ENCODE assay signal across 23 cellular contexts in the genomic region with DNA sequence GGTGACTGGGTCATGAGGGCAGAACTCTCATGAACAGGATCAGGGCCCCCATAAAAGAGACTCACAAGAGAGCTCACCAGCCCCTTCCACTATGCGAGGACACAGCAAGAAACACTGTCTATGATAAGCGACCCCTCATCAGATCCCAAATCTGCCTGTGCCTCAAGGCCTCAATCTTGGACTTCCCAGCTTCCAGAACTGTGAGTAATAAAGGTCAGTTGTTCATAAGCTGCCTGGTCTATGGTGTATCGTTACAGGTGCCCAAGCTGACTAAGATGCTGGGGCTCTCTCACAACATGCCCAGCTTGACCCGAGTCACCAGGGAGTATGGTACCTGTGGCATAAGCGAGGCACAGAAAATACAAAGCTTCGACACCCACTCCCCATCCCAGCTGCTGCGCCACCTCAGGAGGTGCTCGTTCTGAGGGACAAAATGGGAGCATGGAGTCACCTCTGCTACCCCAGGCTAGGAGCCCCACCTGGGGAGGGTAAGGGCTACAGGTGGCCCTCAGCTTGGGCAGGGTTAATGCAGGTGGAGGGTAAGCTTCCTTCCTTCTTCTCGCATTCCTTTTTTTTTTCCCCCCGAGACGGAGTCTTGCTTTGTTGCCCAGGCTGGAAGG.
A peak's percentile ranks its signal among the peaks of the same experiment; 100 is the strongest.
DNase-seq lines count a peak whose midpoint lies in the region; ATAC-seq, FAIRE-seq and TF ChIP-seq lines count a peak whose summit lies in the region.
"Had no signal": no experiment of that assay in that cellular context is flagged by ENCODE, and none has a peak within 500 bp of the region (broad histone marks: within the 10 kb centered on the region; RNA-seq: fewer than 3 reads in every experiment).

No MANE protein-coding gene starts in this region.

- no peak for TF ChIP-seq POLR2A in IMR-90 (IDR thresholded peaks at IDR 0.05; ENCODE audit: low read depth, low read length)
- TF ChIP-seq POLR2A in spleen (IDR thresholded peaks at IDR 0.05): no peak

- no peak overlapping the region for H2BK15ac ChIP-seq in IMR-90 (ENCODE audit: low read depth, low read length)

- H4K5ac ChIP-seq in IMR-90 (ENCODE audit: low read depth, low read length): no peak overlapping the region

- H3K4me1 ChIP-seq in DND-41 (ENCODE audit: insufficient read depth, low read length): no peaks in the 10 kb centered on the region
- peaks cover 15% of the 10 kb centered on the region for H3K4me1 ChIP-seq in IMR-90 (ENCODE audit: control insufficient read depth, insufficient read depth, low read length)
- H3K4me1 ChIP-seq in kidney (ENCODE audit: control insufficient read depth in 1 of 2, insufficient read depth in 1 of 2, low read depth in 1 of 2, low read length in 2 of 2): peaks cover 0 to 16% of the 10 kb centered on the region in 2 donors
- peaks cover 0 to 23% (median 17%) of the 10 kb centered on the region in 6 donors for H3K4me1 ChIP-seq in spleen
- H3K4me1 ChIP-seq: Caco-2 had no signal

- CTCF ChIA-PET in IMR-90 (lab: Yijun Ruan, JAX): no interaction called here

- no peak overlapping the region; the same call in 1 of the 2 replicates for H2BK20ac ChIP-seq in IMR-90 (ENCODE audit: low read depth, low read length)

- H3K9ac ChIP-seq in DND-41 (ENCODE audit: low read depth, low read length) (no peak overlapping the region), IMR-90 (ENCODE audit: low read depth, low read length) (no peak overlapping the region), kidney (ENCODE audit: low read length in 2 of 2) (no peak overlapping the region)

- in situ Hi-C loops in IMR-90 (cut with MboI; ENCODE audit: low sequenced_read_pairs): loop anchor here (25.0 kb wide), 1 partner anchor 845 kb away; the partner anchor contains the start of gene LRRC28

- H2AFZ ChIP-seq in DND-41 (ENCODE audit: low read depth, low read length): no peak overlapping the region
- no peak overlapping the region for H2AFZ ChIP-seq in IMR-90 (replicated peaks; ENCODE audit: low read length, poor library complexity)

- dilution Hi-C loops in IMR-90 (cut with HindIII; ENCODE audit: low sequenced_read_pairs, unreplicated experiment): no loop called here

- H3K9me1 ChIP-seq in IMR-90 (ENCODE audit: insufficient read depth, low read length): peaks cover 16% of the 10 kb centered on the region

- no peak overlapping the region for H3K14ac ChIP-seq in IMR-90 (replicated peaks; ENCODE audit: low read depth, low read length)

- no peaks in the 10 kb centered on the region for H3K79me2 ChIP-seq in DND-41 (ENCODE audit: insufficient read depth, low read length)

- H3K18ac ChIP-seq in IMR-90 (ENCODE audit: low read depth, low read length): no peak overlapping the region

- no peak overlapping the region for H2AK9ac ChIP-seq in IMR-90 (replicated peaks; ENCODE audit: low read depth, low read length, poor library complexity)

- H3K56ac ChIP-seq in IMR-90 (ENCODE audit: extremely low read depth, insufficient read depth, low read length): no peak overlapping the region

- H3K27me3 ChIP-seq in DND-41 (ENCODE audit: insufficient read depth, low read length, poor library complexity): no peaks in the 10 kb centered on the region
- no peaks in the 10 kb centered on the region for H3K27me3 ChIP-seq in IMR-90 (ENCODE audit: control insufficient read depth, insufficient read depth, low read length)
- no peaks in the 10 kb centered on the region for H3K27me3 ChIP-seq in spleen (replicated peaks in 1 of 7)
- H3K27me3 ChIP-seq: SJCRH30 had no signal

- POLR2A ChIA-PET in IMR-90 (lab: Charles Lee; ENCODE audit: unreplicated experiment): no interaction called here

- peak overlapping the region; percentile 27; the same call in 1 of the 2 replicates for H4K91ac ChIP-seq in IMR-90 (ENCODE audit: insufficient read depth, low read depth, low read length)

- BruUV-seq in IMR-90 (replicated peaks; lab: Mats Ljungman, UMichigan): no TSS peak

- H3K23ac ChIP-seq in IMR-90 (ENCODE audit: low read depth, low read length): no peak overlapping the region

- H4K20me1 ChIP-seq in DND-41 (ENCODE audit: insufficient read depth, low read length) (peaks cover 8% of the 10 kb centered on the region; the same call in 1 of the 2 replicates), IMR-90 (ENCODE audit: insufficient read depth, low read length) (no peaks in the 10 kb centered on the region)

- FAIRE-seq in kidney (lab: Jason Lieb, UNC) (no peak), HTR-8/SVneo (lab: Jason Lieb, UNC) (no peak)
- FAIRE-seq: A549, GM19239, H54 had no signal

- no peak for ATAC-seq in DND-41 (ENCODE audit: insufficient read depth, low read depth)
- ATAC-seq in IMR-90 (ENCODE audit: low read depth): no peak
- no peak for ATAC-seq in GM21515 (IDR thresholded peaks at IDR 0.05; ENCODE audit: unreplicated experiment)
- ATAC-seq: CD8-positive, alpha-beta T cell had no signal

- no peak overlapping the region for H4K8ac ChIP-seq in IMR-90 (ENCODE audit: low read depth in 2 of 2, low read length in 2 of 2)

- H3K4ac ChIP-seq in IMR-90 (ENCODE audit: low read depth, low read length): no peak overlapping the region; the same call in 1 of the 2 replicates

- H2AK5ac ChIP-seq in IMR-90 (ENCODE audit: low read depth, low read length): no peak overlapping the region

- H3K9me3 ChIP-seq in DND-41 (ENCODE audit: insufficient read depth, low read length, severe bottlenecking): no peaks in the 10 kb centered on the region
- no peaks in the 10 kb centered on the region; the same call in 1 of the 2 replicates for H3K9me3 ChIP-seq in IMR-90 (ENCODE audit: control insufficient read depth, insufficient read depth, low read length)
- H3K9me3 ChIP-seq in kidney (ENCODE audit: control insufficient read depth in 1 of 2, low read length in 2 of 2): no peaks in the 10 kb centered on the region
- no peaks in the 10 kb centered on the region for H3K9me3 ChIP-seq in spleen
- H3K9me3 ChIP-seq: A549, Caco-2, SJCRH30 had no signal

- TF ChIP-seq CTCF in DND-41 (IDR thresholded peaks at IDR 0.05; ENCODE audit: borderline replicate concordance, extremely low read depth, low read length, poor library complexity, severe bottlenecking) (no peak), IMR-90 (conservative IDR thresholded peaks at IDR 0.05; ENCODE audit: low read depth, low read length) (no peak), kidney (IDR thresholded peaks at IDR 0.05; ENCODE audit: borderline replicate concordance, extremely low read depth, insufficient read depth) (no peak), spleen (IDR thresholded peaks at IDR 0.05 in 8 of 11, conservative IDR thresholded peaks at IDR 0.05 in 3 of 11) (no peak)

- no peak overlapping the region for H3K4me3 ChIP-seq in DND-41 (ENCODE audit: low read depth in 1 of 2, low read length in 2 of 2)
- no peak overlapping the region for H3K4me3 ChIP-seq in IMR-90 (ENCODE audit: insufficient read depth, low read depth, low read length)
- no peak overlapping the region for H3K4me3 ChIP-seq in kidney (ENCODE audit: low read length in 2 of 2)
- no peak overlapping the region for H3K4me3 ChIP-seq in spleen
- H3K4me3 ChIP-seq: A549, SJCRH30 had no signal

- H2BK120ac ChIP-seq in IMR-90 (ENCODE audit: low read depth, low read length): no peak overlapping the region; the same call in 1 of the 2 replicates

- no peak overlapping the region for H3K4me2 ChIP-seq in DND-41 (ENCODE audit: insufficient read depth, low read length)
- H3K4me2 ChIP-seq in IMR-90 (ENCODE audit: low read depth, low read length): no peak overlapping the region
- H3K4me2 ChIP-seq: A549 had no signal

- no peak for DNase-seq in DND-41
- no peak for DNase-seq in IMR-90
- peak; percentile 16 for DNase-seq in kidney
- peak; percentile 55 for DNase-seq in spleen
- DNase-seq in HCEC 1CT: no peak
- no peak for DNase-seq in HTR-8/SVneo (ENCODE audit: insufficient read length, low spot score)
- DNase-seq: C1 segment of cervical spinal cord; CD8-positive, alpha-beta T cell; DMS 273 treated with DMSO at 0.1 percent for 48 hours; DMS79; GF-D8; KG1; MM.1S; NCI-H2029 treated with DMSO at 0.1 percent for 48 hours; NCI-H2227 treated with DMSO at 0.1 percent for 48 hours; NCI-H510A; NCI-H69; SJCRH30 had no signal

- H3K36me3 ChIP-seq in DND-41 (ENCODE audit: insufficient read depth, low read length) (peaks cover 94% of the 10 kb centered on the region), IMR-90 (ENCODE audit: control insufficient read depth, insufficient read depth, low read length) (no peaks in the 10 kb centered on the region), kidney (ENCODE audit: control insufficient read depth in 1 of 2, insufficient read depth in 2 of 2, low read length in 2 of 2) (no peaks in the 10 kb centered on the region), spleen (no peaks in the 10 kb centered on the region)
- H3K36me3 ChIP-seq: SJCRH30 had no signal

- H2BK5ac ChIP-seq in IMR-90 (ENCODE audit: low read depth, low read length, poor library complexity, severe bottlenecking): no peak overlapping the region

- intact Hi-C loops in IMR-90 (cut with micrococcal nuclease) (no loop called here), kidney (cut with DNase I) (no loop called here), spleen (cut with DNase I; ENCODE audit: low total_unique reads) (no loop called here)

- H3K79me1 ChIP-seq in IMR-90 (ENCODE audit: low read depth in 1 of 2, low read length in 2 of 2): no peaks in the 10 kb centered on the region

- no peak for TF ChIP-seq RAD21 in IMR-90 (IDR thresholded peaks at IDR 0.05; ENCODE audit: low read length)

- WGBS in IMR-90 (ENCODE audit: extremely low coverage in 2 of 2, insufficient read length in 1 of 2), 2 experiments: no CpG with 5 or more reads among the region's 11 CpGs
- 91 to 97% (median 96%) methylated on average over 9 to 11 of the region's 11 CpGs for WGBS in spleen, 5 donors

- H3K27ac ChIP-seq in DND-41 (ENCODE audit: low read length) (0 out of 2 replicates have a peak overlapping the region, but pooled peaks have one; percentile 6), IMR-90 (ENCODE audit: insufficient read depth, low read length) (no peak overlapping the region), kidney (ENCODE audit: low read depth in 2 of 2, low read length in 2 of 2) (no peak overlapping the region), spleen (no peak overlapping the region)
- H3K27ac ChIP-seq: A549, SJCRH30 had no signal

TF ChIP-seq in IMR-90, 13 proteins besides CTCF, POLR2A, EP300 and RAD21 (continues in another document):
- TF ChIP-seq ELK1 (IDR thresholded peaks at IDR 0.05; ENCODE audit: borderline replicate concordance, low read depth, low read length) (no peak), BHLHE40 (IDR thresholded peaks at IDR 0.05; ENCODE audit: low read depth, low read length) (no peak), NFE2L2 (IDR thresholded peaks at IDR 0.05; ENCODE audit: low read depth, low read length) (no peak), RFX5 (IDR thresholded peaks at IDR 0.05; ENCODE audit: low read depth, low read length) (no peak), CHD1 (IDR thresholded peaks at IDR 0.05; ENCODE audit: low read depth, low read length) (no peak)

Comparison
In these comparisons a context has a peak if more than half of its experiments do, and no peak if none do; other contexts are left out.
1. DNase-seq: peak in kidney (single experiment) and spleen (single experiment); none in DND-41 (single experiment), IMR-90 (single experiment), HCEC 1CT (single experiment) and HTR-8/SVneo (single experiment).